ENCODE assay signal across 1 cellular context in genomic region chr12:27966870-27967269, GRCh38.
A peak's percentile ranks its signal among the peaks of the same experiment; 100 is the strongest.
TF ChIP-seq lines count a peak whose summit lies in the region.

No MANE protein-coding gene starts in this region.

TF ChIP-seq in SK-N-SH, 30 proteins besides CTCF, POLR2A, EP300 and RAD21 (continued from another document):
- TF ChIP-seq REST (IDR thresholded peaks at IDR 0.05; ENCODE audit: low read depth, low read length) = no peak
- peak; percentile 97 for TF ChIP-seq FOSL2 (IDR thresholded peaks at IDR 0.05; ENCODE audit: borderline replicate concordance, low read depth)
- TF ChIP-seq, protein P1, sequence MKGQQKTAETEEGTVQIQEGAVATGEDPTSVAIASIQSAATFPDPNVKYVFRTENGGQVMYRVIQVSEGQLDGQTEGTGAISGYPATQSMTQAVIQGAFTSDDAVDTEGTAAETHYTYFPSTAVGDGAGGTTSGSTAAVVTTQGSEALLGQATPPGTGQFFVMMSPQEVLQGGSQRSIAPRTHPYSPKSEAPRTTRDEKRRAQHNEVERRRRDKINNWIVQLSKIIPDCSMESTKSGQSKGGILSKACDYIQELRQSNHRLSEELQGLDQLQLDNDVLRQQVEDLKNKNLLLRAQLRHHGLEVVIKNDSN (IDR thresholded peaks at IDR 0.05; ENCODE audit: borderline replicate concordance, low read depth) = no peak
- TF ChIP-seq RFX5 (IDR thresholded peaks at IDR 0.05; ENCODE audit: low read length) = no peak
- no peak for TF ChIP-seq FOXM1 (IDR thresholded peaks at IDR 0.05; ENCODE audit: low read depth)
- TF ChIP-seq GABPA (IDR thresholded peaks at IDR 0.05; ENCODE audit: low read depth) = no peak
- no peak for TF ChIP-seq MXI1 (IDR thresholded peaks at IDR 0.05; ENCODE audit: low read depth, low read length)
- no peak for TF ChIP-seq EZH2phosphoT487 (IDR thresholded peaks at IDR 0.05; ENCODE audit: borderline replicate concordance, low read depth)
- TF ChIP-seq CHD2 (IDR thresholded peaks at IDR 0.05; ENCODE audit: low read length, partially characterized antibody) = no peak
- no peak for TF ChIP-seq GATA2 (CRISPR knock-in tag; IDR thresholded peaks at IDR 0.05)
- no peak for TF ChIP-seq FOXJ3 (CRISPR knock-in tag; IDR thresholded peaks at IDR 0.05)
- TF ChIP-seq RXRA (IDR thresholded peaks at IDR 0.05; ENCODE audit: borderline replicate concordance, low read depth) = peak; percentile 37; the same call in 1 of the 2 replicates
- peak; percentile 97 for TF ChIP-seq JUND (IDR thresholded peaks at IDR 0.05)
- no peak for TF ChIP-seq USF2 (IDR thresholded peaks at IDR 0.05; ENCODE audit: borderline replicate concordance, low read depth, low read length)
- peak; percentile 65; the same call in 1 of the 2 replicates for TF ChIP-seq SIN3A (IDR thresholded peaks at IDR 0.05; ENCODE audit: borderline replicate concordance, low read depth, low read length)
- TF ChIP-seq ZBTB33 (IDR thresholded peaks at IDR 0.05; ENCODE audit: borderline replicate concordance, low read depth) = no peak
